13 cellular contexts compared by ENCODE assay signal in the genomic region with DNA sequence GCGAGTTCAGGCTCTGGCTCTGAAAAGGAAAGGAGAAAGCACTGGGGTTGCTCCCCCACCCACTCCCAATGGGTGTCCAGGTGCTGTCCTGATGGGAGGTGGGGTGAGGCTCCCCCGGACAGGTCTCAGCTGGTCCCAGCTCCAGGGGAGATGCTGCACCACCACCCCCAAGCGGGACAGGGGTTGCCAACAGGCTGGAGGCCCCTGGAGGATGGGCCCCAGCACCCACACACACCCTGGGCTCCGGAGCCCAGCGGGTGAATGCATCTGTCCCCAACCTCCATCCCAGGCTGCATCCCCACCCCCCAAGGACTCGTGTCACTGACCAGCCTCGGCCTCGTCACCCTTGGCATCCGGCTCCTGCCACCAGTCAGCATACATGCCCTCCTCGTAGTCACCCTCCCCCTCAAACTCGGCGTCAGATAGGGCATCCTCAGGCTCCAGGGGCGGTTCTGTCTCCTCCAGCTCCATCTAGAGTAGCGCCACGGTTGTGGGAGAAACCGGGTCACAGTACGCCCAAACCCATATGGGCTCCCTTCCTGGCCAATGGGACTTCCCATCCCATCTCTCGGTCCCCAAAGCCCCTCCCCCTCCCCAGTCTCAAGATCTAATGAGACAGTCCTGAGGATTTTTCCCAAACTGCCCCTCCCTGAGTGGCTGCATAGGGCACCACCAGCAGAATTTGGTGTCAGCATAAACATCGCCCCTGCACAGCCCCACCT. TPM values are rescaled to one million over a fixed set of nuclear protein-coding genes. Genes with fewer than 3 reads are reported as not detected.
"Had no signal": no experiment of that assay in that cellular context is flagged by ENCODE, and none has a peak within 500 bp of the region (broad histone marks: within the 10 kb centered on the region; RNA-seq: fewer than 3 reads in every experiment).

No MANE protein-coding gene starts in this region.

- H3K27ac ChIP-seq: ascending aorta, coronary artery, heart left ventricle, ovary, upper lobe of right lung had no signal

- H3K9me3 Mint-ChIP-seq: nephron progenitor cell had no signal

- ATAC-seq: activated CD4-positive, CD25-positive, alpha-beta regulatory T cell treated with anti-CD3 and anti-CD28 coated beads, Interleukin-2, amount 50 U/mL, for 24 hours; upper lobe of right lung had no signal

- DNase-seq: activated CD4-positive, alpha-beta T cell treated with anti-CD3 and anti-CD28 coated beads, Interleukin-2, amount 50 U/mL, for 4 hours; activated naive CD4-positive, alpha-beta T cell; effector memory CD4-positive, alpha-beta T cell; heart left ventricle; nephron progenitor cell; ovary; stimulated activated CD4-positive, alpha-beta T cell treated with anti-CD3 and anti-CD28 coated beads, Interleukin-2, amount 100 ng/mL, for 48 hours; stimulated activated naive CD4-positive, alpha-beta T cell treated with Interleukin-2 at 50 U/mL for 16 hours; T-helper 2 cell; upper lobe of right lung had no signal

- H3K4me3 ChIP-seq: ascending aorta, coronary artery, heart left ventricle, ovary, upper lobe of right lung had no signal

- H3K27me3 ChIP-seq: ascending aorta, heart left ventricle, ovary, upper lobe of right lung had no signal

- H3K9me3 ChIP-seq: ascending aorta, heart left ventricle, ovary, upper lobe of right lung had no signal

- H3K4me3 Mint-ChIP-seq: nephron progenitor cell had no signal

- H3K36me3 ChIP-seq: ovary, upper lobe of right lung had no signal

RNA-seq across cellular contexts. Expression of gene KLHL10, which starts 34.5 kb away (rescaled TPM):
- total RNA-seq: ascending aorta had no signal
